ENCODE assay signal across 11 cellular contexts in the genomic region with DNA sequence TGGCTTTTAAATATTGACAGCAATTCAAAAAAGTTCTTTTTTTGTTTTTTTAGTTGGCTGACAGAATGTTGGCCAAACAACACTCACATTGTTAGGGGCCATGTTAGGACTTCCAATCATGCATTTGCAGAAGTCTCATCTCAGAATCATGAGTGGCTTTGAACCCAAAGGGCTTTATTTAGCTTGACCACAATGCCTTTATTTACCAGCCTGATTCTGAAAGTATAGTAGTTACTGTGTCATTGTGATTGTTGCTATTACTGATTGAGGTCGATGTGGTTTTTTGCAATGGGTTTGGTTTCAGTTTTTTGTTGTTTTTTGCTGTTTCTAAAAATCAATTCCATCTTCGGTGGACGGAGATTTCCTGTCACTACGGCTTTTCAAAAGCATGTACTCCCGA. TPM values are rescaled to one million over a fixed set of nuclear protein-coding genes. Genes with fewer than 3 reads are reported as not detected.
A peak's percentile ranks its signal among the peaks of the same experiment; 100 is the strongest.
DNase-seq lines count a peak whose midpoint lies in the region; ATAC-seq and TF ChIP-seq lines count a peak whose summit lies in the region.
"Had no signal": no experiment of that assay in that cellular context is flagged by ENCODE, and none has a peak within 500 bp of the region (broad histone marks: within the 10 kb centered on the region; RNA-seq: fewer than 3 reads in every experiment).

No MANE protein-coding gene starts in this region.

- CTCF ChIA-PET in activated naive CD4-positive, alpha-beta T cell treated with anti-CD3 and anti-CD28 coated beads, Interleukin-2, amount 10 ng/mL, durations not matched to agents 7 days and 5 days (lab: Charles Lee), result no interaction called here

- no peaks in the 10 kb centered on the region for H3K4me1 ChIP-seq in upper lobe of right lung

- H3K9me3 ChIP-seq in upper lobe of right lung, result no peaks in the 10 kb centered on the region
- H3K9me3 ChIP-seq: SK-N-SH had no signal

- no peak for TF ChIP-seq CTCF in upper lobe of right lung (IDR thresholded peaks at IDR 0.05)

- peaks cover 16% of the 10 kb centered on the region for H3K27me3 Mint-ChIP-seq in activated naive CD4-positive, alpha-beta T cell treated with anti-CD3 and anti-CD28 coated beads, Interleukin-2, amount 10 ng/mL, durations not matched to agents 7 days and 5 days

- H3K27me3 ChIP-seq in upper lobe of right lung, result no peaks in the 10 kb centered on the region

- no peaks in the 10 kb centered on the region for H3K36me3 ChIP-seq in upper lobe of right lung

- H3K36me3 Mint-ChIP-seq in activated naive CD4-positive, alpha-beta T cell treated with anti-CD3 and anti-CD28 coated beads, Interleukin-2, amount 10 ng/mL, durations not matched to agents 7 days and 5 days, result no peaks in the 10 kb centered on the region
- H3K36me3 Mint-ChIP-seq: IgD-negative memory B cell had no signal

- H3K9me3 Mint-ChIP-seq in activated naive CD4-positive, alpha-beta T cell treated with anti-CD3 and anti-CD28 coated beads, Interleukin-2, amount 10 ng/mL, durations not matched to agents 7 days and 5 days, result no peaks in the 10 kb centered on the region
- H3K9me3 Mint-ChIP-seq: IgD-negative memory B cell had no signal

- H3K4me3 Mint-ChIP-seq in activated naive CD4-positive, alpha-beta T cell treated with anti-CD3 and anti-CD28 coated beads, Interleukin-2, amount 10 ng/mL, durations not matched to agents 7 days and 5 days, result no peak overlapping the region

- H3K4me1 Mint-ChIP-seq in activated naive CD4-positive, alpha-beta T cell treated with anti-CD3 and anti-CD28 coated beads, Interleukin-2, amount 10 ng/mL, durations not matched to agents 7 days and 5 days, result no peaks in the 10 kb centered on the region

- DNase-seq in midbrain (lab: John Stamatoyannopoulos, UW) (peak; percentile 65), NCI-H2171 treated with DMSO at 0.1 percent for 48 hours (lab: John Stamatoyannopoulos, UW) (no peak), LoVo (ENCODE audit: low spot score) (no peak), upper lobe of right lung (no peak)
- DNase-seq in activated naive CD4-positive, alpha-beta T cell treated with anti-CD3 and anti-CD28 coated beads, Interleukin-2, amount 10 ng/mL, durations not matched to agents 7 days and 5 days, result no peak
- DNase-seq: activated naive CD4-positive, alpha-beta T cell treated with Interleukin-2 at 50 U/mL for 16 hours; SK-N-SH had no signal

- intact Hi-C loops in upper lobe of right lung (cut with DNase I), result no loop called here

- no peak overlapping the region for H3K27ac ChIP-seq in upper lobe of right lung

- H3K4me3 ChIP-seq in upper lobe of right lung, result no peak overlapping the region

- ATAC-seq in GM18519 (IDR thresholded peaks at IDR 0.05; ENCODE audit: low FRiP score, unreplicated experiment), result peak; percentile 94
- peak; percentile 96 for ATAC-seq in GM21529 (IDR thresholded peaks at IDR 0.05; ENCODE audit: unreplicated experiment)
- ATAC-seq in HG03432 (IDR thresholded peaks at IDR 0.05; ENCODE audit: unreplicated experiment), result peak; percentile 97
- ATAC-seq in upper lobe of right lung, result no peak

- H3K27ac Mint-ChIP-seq in activated naive CD4-positive, alpha-beta T cell treated with anti-CD3 and anti-CD28 coated beads, Interleukin-2, amount 10 ng/mL, durations not matched to agents 7 days and 5 days, result no peak overlapping the region
- H3K27ac Mint-ChIP-seq: IgD-negative memory B cell had no signal

RNA-seq across cellular contexts. Expression of a gene that starts 7.2 kb away (rescaled TPM):
- 21.8 TPM for total RNA-seq in upper lobe of right lung

RNA-seq across cellular contexts. Expression of a gene that starts 10.3 kb away (rescaled TPM):
- 0.58 TPM for total RNA-seq in upper lobe of right lung
